ENCODE assay signal across 8 cellular contexts in genomic region chr1:46442317-46443161, GRCh38. TPM values are rescaled to one million over a fixed set of nuclear protein-coding genes. Genes with fewer than 3 reads are reported as not detected.
DNase-seq lines count a peak whose midpoint lies in the region; ATAC-seq, FAIRE-seq and TF ChIP-seq lines count a peak whose summit lies in the region.

No MANE protein-coding gene starts in this region.

- H3K18ac ChIP-seq in H1 (ENCODE audit: extremely low read depth, low read length) = peak overlapping the region; percentile 88

- TF ChIP-seq CTCF in A673 (conservative IDR thresholded peaks at IDR 0.05; ENCODE audit: low read depth, low read length) (peak; percentile 85), GM13977 (IDR thresholded peaks at IDR 0.05; ENCODE audit: extremely low read depth, insufficient read depth, missing control alignments) (peak; percentile 77), H1 (IDR thresholded peaks at IDR 0.05; ENCODE audit: control extremely low read depth in 1 of 3, insufficient read depth in 1 of 3, low read depth in 1 of 3, low read length in 3 of 3) (peak; percentile 81 to 95 (median 89))

- H3K14ac ChIP-seq in H1 (ENCODE audit: insufficient read length) = no peak overlapping the region

- H4K5ac ChIP-seq in H1 (ENCODE audit: insufficient read length, low read depth, low read length) = peak overlapping the region; percentile 75

- peaks cover 2% of the 10 kb centered on the region; the same call in 1 of the 2 replicates for H3K23me2 ChIP-seq in H1 (ENCODE audit: low read depth, low read length)

- POLR2A ChIA-PET in A673 (lab: Charles Lee; ENCODE audit: low non-redundant PET) (no interaction called here), H1 (lab: Charles Lee; ENCODE audit: partially characterized antibody) (interaction anchor here (0.5 to 1.7 kb wide), 7 partner anchors 9 to 102 kb away, joined by 3 to 13 read pairs (median 3); no protein-coding TSS in a partner anchor)

- H3K4me1 ChIP-seq in A673 (ENCODE audit: insufficient read depth, low read length, poor library complexity, severe bottlenecking) (no peaks in the 10 kb centered on the region), H1 (replicated peaks in 1 of 4; ENCODE audit: control insufficient read depth in 3 of 4, insufficient read depth in 4 of 4, low read length in 3 of 4) (peaks cover 1 to 17% (median 6%) of the 10 kb centered on the region in 4 experiments; a peak in 6 of 7 replicates)

- H3K36me3 ChIP-seq in A673 (ENCODE audit: insufficient read depth, low read length, poor library complexity, severe bottlenecking) = no peaks in the 10 kb centered on the region
- no peaks in the 10 kb centered on the region for H3K36me3 ChIP-seq in H1 (ENCODE audit: control insufficient read depth in 2 of 4, insufficient read depth in 4 of 4, low read length in 3 of 4)

- DNase-seq in A673 (ENCODE audit: low spot score) (peak; percentile 92), GM13977 (ENCODE audit: low spot score) (peak; percentile 79), NCI-H748 (lab: John Stamatoyannopoulos, UW; ENCODE audit: unreplicated experiment) (peak; percentile 88), H1 (ENCODE audit: low read depth in 1 of 2, low spot score in 2 of 2) (peak; percentile 83 to 100), midbrain (lab: John Stamatoyannopoulos, UW) (peak; percentile 40)
- peak; percentile 91 for DNase-seq in activated CD8-positive, alpha-beta memory T cell treated with anti-CD3 and anti-CD28 coated beads for 24 hours
- peak; percentile 41 to 53 for DNase-seq in stimulated activated CD8-positive, alpha-beta memory T cell treated with anti-CD3 and anti-CD28 coated beads, Interleukin-15, amount 100 ng/mL, for 48 hours (ENCODE audit: low read depth in 2 of 2)

- no peaks in the 10 kb centered on the region for H3K79me1 ChIP-seq in H1 (ENCODE audit: low read depth, low read length)

- no TSS peak for BruUV-seq in A673 (replicated peaks; lab: Mats Ljungman, UMichigan)

- peak overlapping the region; percentile 2; the same call in 1 of the 2 replicates for H2BK15ac ChIP-seq in H1 (ENCODE audit: low read length)

- peak; percentile 78 for FAIRE-seq in H1 (lab: Jason Lieb, UNC)

- H3K9ac ChIP-seq in H1 (replicated peaks in 1 of 4; ENCODE audit: extremely low read depth in 1 of 4, low read depth in 3 of 4, low read length in 3 of 4) = peak overlapping the region in 3 of 4 experiments; percentile 22 to 74 (median 38); a peak in 4 of 7 replicates

- peaks cover 4 to 9% of the 10 kb centered on the region in 2 experiments for H4K20me1 ChIP-seq in H1 (replicated peaks in 1 of 2; ENCODE audit: control insufficient read depth in 1 of 2, insufficient read depth in 2 of 2, low read length in 2 of 2)

- 7% methylated on average over 25 of the region's 25 CpGs; no CpG with 5 or more reads in 1 of the 2 experiments for WGBS in H1 (ENCODE audit: extremely low coverage in 1 of 2, insufficient coverage in 1 of 2, insufficient read length in 1 of 2, insufficient replicate concordance in 2 of 2, low coverage in 1 of 2, low lambda C conversion rate in 2 of 2, missing lambda C conversion rate in 1 of 2), 2 experiments

- H3K27me3 ChIP-seq in A673 (replicated peaks; ENCODE audit: insufficient read depth, low read depth, low read length, poor library complexity) (peaks cover 6% of the 10 kb centered on the region), H1 (replicated peaks in 1 of 4; ENCODE audit: control insufficient read depth in 3 of 4, extremely low read depth in 1 of 4, insufficient read depth in 3 of 4, low read length in 3 of 4) (peaks cover 7 to 14% (median 13%) of the 10 kb centered on the region in 4 experiments)

- H2AK5ac ChIP-seq in H1 (ENCODE audit: low read depth, low read length) = no peak overlapping the region

- no peak overlapping the region for H2BK20ac ChIP-seq in H1 (ENCODE audit: low read length)

- intact Hi-C loops in A673 (cut with micrococcal nuclease; ENCODE audit: unreplicated experiment) = loop anchor here (1.0 kb wide), 1 partner anchor 86 kb away; no protein-coding TSS in a partner anchor

- H4K91ac ChIP-seq in H1 (replicated peaks; ENCODE audit: insufficient read length, low read length) = peak overlapping the region; percentile 28

- no peak for TF ChIP-seq EP300 in H1 (IDR thresholded peaks at IDR 0.05; ENCODE audit: borderline replicate concordance in 1 of 2, low read depth in 2 of 2, low read length in 2 of 2)

- peak overlapping the region; percentile 97 for H2AFZ ChIP-seq in H1 (ENCODE audit: low read length)

- TF ChIP-seq POLR2A in H1 (IDR thresholded peaks at IDR 0.05; ENCODE audit: control extremely low read depth in 1 of 2, low read depth in 2 of 2, low read length in 2 of 2) = no peak

- H2BK5ac ChIP-seq in H1 (ENCODE audit: low read depth, low read length) = peak overlapping the region; percentile 53; the same call in 1 of the 2 replicates

- peak overlapping the region; percentile 55; the same call in 1 of the 2 replicates for H2BK12ac ChIP-seq in H1 (ENCODE audit: low read depth, low read length)

- H3K79me2 ChIP-seq in H1 (ENCODE audit: control insufficient read depth in 1 of 2, insufficient read depth in 2 of 2, low read length in 2 of 2) = no peaks in the 10 kb centered on the region

- H3K23ac ChIP-seq in H1 (ENCODE audit: insufficient read length) = no peak overlapping the region

- peak overlapping the region; percentile 57 for H2BK120ac ChIP-seq in H1 (replicated peaks; ENCODE audit: low read depth, low read length)

- CTCF ChIA-PET in A673 (lab: Charles Lee) (interaction anchor here (0.5 to 1.5 kb wide), 18 partner anchors 10 to 293 kb away, joined by 3 to 11 read pairs (median 4); partner anchors contain the start of gene MKNK1), H1 (lab: Charles Lee; ENCODE audit: partially characterized antibody) (interaction anchor here (0.6 to 27.2 kb wide), 43 partner anchors 9 to 737 kb away, joined by 3 to 513 read pairs (median 5); partner anchors contain the start of genes DMBX1, KNCN and MKNK1)

- no peak overlapping the region for H3K4me3 ChIP-seq in A673 (ENCODE audit: low read depth, low read length, poor library complexity, severe bottlenecking)
- H3K4me3 ChIP-seq in H1 (ENCODE audit: extremely low read depth in 1 of 4, insufficient read depth in 2 of 4, low read depth in 3 of 4, low read length in 4 of 4) = peak overlapping the region; percentile 38 to 68 (median 58); a peak in 7 of 8 replicates

- H3K56ac ChIP-seq in H1 (replicated peaks; ENCODE audit: insufficient read length, low read depth, low read length) = no peak overlapping the region

- H3K27ac ChIP-seq in A673 (ENCODE audit: low read depth, low read length, poor library complexity, severe bottlenecking) (no peak overlapping the region), H1 (ENCODE audit: low read depth, low read length) (peak overlapping the region; percentile 51; the same call in 1 of the 2 replicates)

- peak; percentile 64 for ATAC-seq in HG03175 (IDR thresholded peaks at IDR 0.05; ENCODE audit: unreplicated experiment)

- TF ChIP-seq RAD21 in H1 (IDR thresholded peaks at IDR 0.05 in 1 of 2, conservative IDR thresholded peaks at IDR 0.05 in 1 of 2; ENCODE audit: low read depth in 2 of 2, low read length in 2 of 2) = peak; percentile 71 to 80

- H3K9me3 ChIP-seq in A673 (ENCODE audit: low read depth, low read length, poor library complexity, severe bottlenecking) (no peaks in the 10 kb centered on the region), H1 (ENCODE audit: insufficient read depth in 2 of 2, low read depth in 1 of 2, low read length in 1 of 2) (no peaks in the 10 kb centered on the region)

- in situ Hi-C loops in GM13977 (cut with MboI; ENCODE audit: low pct_unique_long_range_greater_than_20kb, low sequenced_read_pairs, unreplicated experiment) = loop anchor here (10.0 kb wide), 1 partner anchor 82 kb away; no protein-coding TSS in a partner anchor

- peak overlapping the region; percentile 63 to 75 for H3K4me2 ChIP-seq in H1 (ENCODE audit: insufficient read depth in 1 of 2, low read depth in 2 of 2, low read length in 2 of 2)

- peak overlapping the region; percentile 72; the same call in 1 of the 2 replicates for H4K8ac ChIP-seq in H1 (ENCODE audit: extremely low read depth, insufficient read depth, low read length)

- no peak overlapping the region for H3K4ac ChIP-seq in H1 (replicated peaks; ENCODE audit: insufficient read length, low read depth, low read length)

TF ChIP-seq in H1, 55 proteins besides CTCF, POLR2A, EP300 and RAD21 (continues in another document):
- TF ChIP-seq SP1 (IDR thresholded peaks at IDR 0.05; ENCODE audit: low read depth, low read length) = peak; percentile 65
- TF ChIP-seq PHF8 (conservative IDR thresholded peaks at IDR 0.05; ENCODE audit: low read depth, low read length) = no peak; the same call in 1 of the 2 replicates
- no peak for TF ChIP-seq MAFK (IDR thresholded peaks at IDR 0.05; ENCODE audit: low read depth, low read length)
- peak; percentile 90 for TF ChIP-seq CTBP2 (IDR thresholded peaks at IDR 0.05; ENCODE audit: borderline replicate concordance, insufficient read depth, insufficient read length, low read length)
- TF ChIP-seq JUND (IDR thresholded peaks at IDR 0.05; ENCODE audit: low read length) = peak; percentile 56; the same call in 1 of the 2 replicates
- peak; percentile 40 for TF ChIP-seq NANOG (IDR thresholded peaks at IDR 0.05; ENCODE audit: insufficient read depth, low read depth, low read length, poor library complexity, severe bottlenecking)

RNA-seq across cellular contexts. Expression of gene DMBX1, which starts 47.1 kb away (rescaled TPM):
- 0.69 and 1.4 TPM in 2 replicates for total RNA-seq in A673 (2021)
- total RNA-seq in H1 (2021; fragmentation: NEBNext Ultra II Directional; extraction: Animal tissue kit (Norgen Biotek cat#: 25700)) = 0.30 TPM in 1 of 2 replicates, not detected in the other
- polyA plus RNA-seq in H1 (2011; rRNA removed) = 0.23 and 0.36 TPM in 2 replicates
- 0.26 TPM for polyA plus RNA-seq in H1 (2011; cell fraction: cytosol; rRNA removed)
- 0.53 TPM for polyA plus RNA-seq in H1 (2011; cell fraction: nucleus; rRNA removed)
- polyA plus RNA-seq in H1 (2012, experiment 1 of 2) = 0.24 to 0.30 TPM (median 0.27 TPM) in 4 replicates
- polyA plus RNA-seq in H1 (2012, experiment 2 of 2) = 0.12 TPM
- polyA plus RNA-seq in H1 (2013, experiment 1 of 2) = 0.06 TPM
- polyA plus RNA-seq in H1 (2013, experiment 2 of 2) = 0.09 TPM
- polyA minus RNA-seq in H1 (2011; rRNA and poly(A)+ RNA removed) = 0.07 and 0.41 TPM in 2 replicates
- polyA minus RNA-seq in H1 (2011; cell fraction: cytosol; rRNA and poly(A)+ RNA removed) = 0.51 TPM
- polyA minus RNA-seq in H1 (2011; cell fraction: nucleus; rRNA and poly(A)+ RNA removed) = 0.20 TPM

RNA-seq across cellular contexts. Expression of gene FAAH, which starts 48.4 kb away (rescaled TPM):
- 3.2 and 3.4 TPM in 2 replicates for total RNA-seq in A673 (2021)
- 43.5 and 47.3 TPM in 2 replicates for total RNA-seq in H1 (2021; fragmentation: NEBNext Ultra II Directional; extraction: Animal tissue kit (Norgen Biotek cat#: 25700))
- polyA plus RNA-seq in H1 (2011; rRNA removed) = 41.2 and 67.2 TPM in 2 replicates
- polyA plus RNA-seq in H1 (2011; cell fraction: cytosol; rRNA removed) = 55.2 TPM
- polyA plus RNA-seq in H1 (2011; cell fraction: nucleus; rRNA removed) = 219 TPM
- 49.6 to 60.3 TPM (median 56.9 TPM) in 4 replicates for polyA plus RNA-seq in H1 (2012, experiment 1 of 2)
- polyA plus RNA-seq in H1 (2012, experiment 2 of 2) = 29.1 TPM
- 11.5 TPM for polyA plus RNA-seq in H1 (2013, experiment 1 of 2)
- 10.3 TPM for polyA plus RNA-seq in H1 (2013, experiment 2 of 2)
- 25.1 and 26.5 TPM in 2 replicates for polyA minus RNA-seq in H1 (2011; rRNA and poly(A)+ RNA removed)
- 23.8 TPM for polyA minus RNA-seq in H1 (2011; cell fraction: cytosol; rRNA and poly(A)+ RNA removed)
- 51.8 TPM for polyA minus RNA-seq in H1 (2011; cell fraction: nucleus; rRNA and poly(A)+ RNA removed)

Comparison
In these comparisons a context has a peak if more than half of its experiments do, and no peak if none do; other contexts are left out.
1. DNase-seq: peak in every context shown above with its lines; median percentile 92 in A673; 92 in H1; 91 in activated CD8-positive, alpha-beta memory T cell treated with anti-CD3 and anti-CD28 coated beads for 24 hours; 88 in NCI-H748; 79 in GM13977; 47 in stimulated activated CD8-positive, alpha-beta memory T cell treated with anti-CD3 and anti-CD28 coated beads, Interleukin-15, amount 100 ng/mL, for 48 hours; 40 in midbrain.
2. RNA of gene FAAH, which starts 48.4 kb away (total RNA-seq): 43.5 to 47.3 TPM in H1; 3.2 to 3.4 TPM in A673; every median in the first group is over 10 times any median in the second.
3. Peak in every context shown above with its lines, with median percentiles within 50 percentile points of each other: CTCF ChIP-seq.